Comparison of ENCODE assay signal across 19 cellular contexts in the genomic region with DNA sequence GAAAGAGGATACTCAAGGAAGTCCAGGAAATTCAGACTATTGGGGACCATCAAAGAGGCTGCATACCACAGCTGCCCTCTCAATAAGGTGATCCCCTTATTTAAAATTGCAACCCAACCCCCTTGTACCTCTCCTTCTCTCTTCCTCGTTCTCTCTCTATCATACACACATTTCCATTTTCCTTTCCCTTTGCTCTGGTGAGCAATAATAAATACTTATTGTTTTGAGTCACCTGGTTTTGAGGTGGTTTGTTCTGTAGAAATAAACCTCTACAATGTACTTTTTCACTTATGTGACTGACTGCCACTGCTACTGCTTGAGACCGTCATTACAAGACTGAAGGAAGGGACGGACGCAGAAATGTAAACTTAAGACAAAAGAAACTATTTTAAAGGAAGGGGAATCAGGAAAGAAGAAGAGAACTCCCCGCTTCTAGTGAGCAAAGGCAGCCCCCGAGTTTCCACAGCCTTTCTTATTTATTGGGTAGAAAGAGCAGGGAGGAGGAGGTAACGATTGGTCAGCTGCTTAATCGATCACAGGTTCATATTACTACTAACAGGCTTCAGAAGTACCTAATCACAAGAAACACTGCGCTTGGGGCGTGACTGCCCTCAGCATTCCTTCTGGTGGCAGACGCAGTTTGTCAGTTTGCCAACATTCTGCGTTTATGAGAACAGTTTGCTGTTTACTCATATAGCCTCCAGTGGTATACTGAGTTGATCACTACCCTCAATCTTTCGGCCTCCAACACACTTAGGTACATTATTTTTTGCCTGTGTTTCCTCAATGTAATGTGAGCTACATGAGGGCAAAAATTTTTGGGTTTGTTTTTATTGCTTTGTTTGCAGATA. TPM values are rescaled to one million over a fixed set of nuclear protein-coding genes. Genes with fewer than 3 reads are reported as not detected.
DNase-seq lines count a peak whose midpoint lies in the region; ATAC-seq and TF ChIP-seq lines count a peak whose summit lies in the region.
"Had no signal": no experiment of that assay in that cellular context is flagged by ENCODE, and none has a peak within 500 bp of the region (broad histone marks: within the 10 kb centered on the region; RNA-seq: fewer than 3 reads in every experiment).

No MANE protein-coding gene starts in this region.

- no peaks in the 10 kb centered on the region for H3K36me3 ChIP-seq in mucosa of stomach (ENCODE audit: control insufficient read depth, insufficient read depth, low read length)
- H3K36me3 ChIP-seq: adrenal gland, BLaER1, Peyer's patch, thyroid gland had no signal

- H3K4me1 ChIP-seq in mucosa of stomach (ENCODE audit: control insufficient read depth, insufficient read depth, low read length): peaks cover 4% of the 10 kb centered on the region
- H3K4me1 ChIP-seq: adrenal gland, BLaER1, Peyer's patch, thyroid gland had no signal

- no peak overlapping the region for H3K9ac ChIP-seq in mucosa of stomach (ENCODE audit: low read length)
- H3K9ac ChIP-seq: BLaER1 had no signal

- no peaks in the 10 kb centered on the region for H3K27me3 ChIP-seq in mucosa of stomach (ENCODE audit: control insufficient read depth, insufficient read depth, low read length)
- H3K27me3 ChIP-seq: adrenal gland, BLaER1, Peyer's patch, thyroid gland had no signal

- no peak for TF ChIP-seq CTCF in GM10266 (IDR thresholded peaks at IDR 0.05; ENCODE audit: control insufficient read depth, insufficient read depth, low read depth, missing control alignments)

- peak overlapping the region; percentile 22 for H3K4me3 ChIP-seq in mucosa of stomach (ENCODE audit: low read length)
- H3K4me3 ChIP-seq: adrenal gland, BLaER1, Peyer's patch, thyroid gland had no signal

- no peak for ATAC-seq in GM18909 (IDR thresholded peaks at IDR 0.05; ENCODE audit: poor library complexity, unreplicated experiment)
- ATAC-seq: activated T-cell treated with anti-CD3 and anti-CD28 coated beads, Interleukin-2, amount 50 U/mL, for 4 hours had no signal

- DNase-seq in EL: peak; percentile 86
- peak; percentile 79 for DNase-seq in RPMI7951 (ENCODE audit: low read depth)
- DNase-seq in dedifferentiated amniotic fluid mesenchymal stem cell (ENCODE audit: extremely low spot score): peak; percentile 66
- no peak for DNase-seq in nucleus accumbens (lab: John Stamatoyannopoulos, UW)
- no peak for DNase-seq in GM10266 (ENCODE audit: extremely low spot score)
- DNase-seq in SK-N-DZ (ENCODE audit: low spot score): no peak
- DNase-seq: activated CD4-positive, alpha-beta T cell treated with anti-CD3 and anti-CD28 coated beads, Interleukin-2, amount 10 ng/mL, durations not matched to agents 7 days and 5 days; activated T-cell treated with anti-CD3 and anti-CD28 coated beads, Interleukin-2, amount 50 U/mL, for 4 hours; adrenal gland; cortex of kidney; DMS79 treated with DMSO at 0.1 percent for 48 hours; immature natural killer cell; NCI-H1436; NCI-H446; thyroid gland had no signal

- H3K9me3 ChIP-seq in mucosa of stomach (ENCODE audit: control insufficient read depth, low read length): no peaks in the 10 kb centered on the region
- H3K9me3 ChIP-seq: adrenal gland, BLaER1, Peyer's patch, thyroid gland had no signal

RNA-seq across cellular contexts. Expression of a gene that starts 16.9 kb away (rescaled TPM):
- total RNA-seq in RPMI7951 (2014; rRNA removed; shearing (Covaris generic)): 96.1 and 101 TPM in 2 replicates
- polyA plus RNA-seq in SK-N-DZ (2014; cell fraction: cytosol; rRNA removed): 54.5 and 61.5 TPM in 2 replicates
- 50.6 and 59.4 TPM in 2 replicates for polyA plus RNA-seq in SK-N-DZ (2014; cell fraction: nucleus; rRNA removed)

RNA-seq across cellular contexts. Expression of a gene that starts 32.8 kb away (rescaled TPM):
- 15.5 and 16.0 TPM in 2 replicates for total RNA-seq in RPMI7951 (2014; rRNA removed; shearing (Covaris generic))
- polyA plus RNA-seq in SK-N-DZ (2014; cell fraction: cytosol; rRNA removed): 1.9 and 2.9 TPM in 2 replicates
- 0.51 and 1.6 TPM in 2 replicates for polyA plus RNA-seq in SK-N-DZ (2014; cell fraction: nucleus; rRNA removed)

Comparison
In these comparisons a context has a peak if more than half of its experiments do, and no peak if none do; other contexts are left out.
1. DNase-seq: peak in EL (single experiment), RPMI7951 (single experiment) and dedifferentiated amniotic fluid mesenchymal stem cell (single experiment); none in nucleus accumbens (0 of 56), GM10266 (single experiment) and SK-N-DZ (single experiment).